16 cellular contexts compared by ENCODE assay signal in the genomic region with DNA sequence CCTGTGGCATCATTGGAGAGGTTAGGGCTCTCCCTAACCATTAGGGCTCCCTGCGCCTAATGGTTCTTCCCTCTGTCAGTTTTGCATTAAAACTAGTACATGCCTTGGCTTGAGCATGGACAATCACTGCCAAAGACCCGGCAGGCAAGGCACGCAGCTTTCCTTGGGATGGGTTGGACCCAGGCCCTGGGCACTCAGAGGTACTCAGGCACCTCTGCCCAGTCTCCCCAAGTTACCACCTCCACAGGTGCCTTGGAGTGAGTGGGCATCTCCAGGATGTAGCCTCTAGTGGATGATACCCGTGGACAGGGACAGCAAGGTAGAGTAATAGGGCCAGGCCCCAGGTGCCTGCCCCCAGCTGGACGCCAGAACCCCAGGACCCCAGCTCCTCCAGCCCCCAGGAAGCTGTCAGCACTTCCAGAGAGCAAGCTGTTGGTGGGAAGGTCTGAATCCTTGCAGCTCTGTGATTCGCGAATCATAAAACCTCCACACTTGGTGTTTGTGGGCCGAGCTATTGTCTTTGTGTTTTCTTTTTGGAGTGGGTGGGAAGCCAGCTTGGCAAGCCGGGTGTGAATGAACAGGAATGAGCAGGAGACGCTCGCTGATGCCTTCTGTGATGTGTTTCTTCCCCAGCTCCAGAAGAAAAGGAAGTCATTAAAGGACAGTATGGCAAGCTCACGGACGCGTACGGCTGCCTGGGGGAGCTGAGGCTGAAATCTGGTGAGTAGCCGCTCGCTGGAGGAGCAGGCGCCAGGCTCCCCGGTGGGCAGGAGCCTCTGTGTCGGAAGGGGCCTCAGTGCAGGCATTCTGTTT. TPM values are rescaled to one million over a fixed set of nuclear protein-coding genes. Genes with fewer than 3 reads are reported as not detected.
DNase-seq lines count a peak whose midpoint lies in the region; ATAC-seq and TF ChIP-seq lines count a peak whose summit lies in the region.
"Had no signal": no experiment of that assay in that cellular context is flagged by ENCODE, and none has a peak within 500 bp of the region (broad histone marks: within the 10 kb centered on the region; RNA-seq: fewer than 3 reads in every experiment).

No MANE protein-coding gene starts in this region.

- peaks cover 36% of the 10 kb centered on the region for H3K36me3 ChIP-seq in mesodermal cell (ENCODE audit: control insufficient read depth, insufficient read depth, low read length)
- H3K36me3 ChIP-seq in tibial artery, result peaks cover 0 to 6% (median 5%) of the 10 kb centered on the region in 3 donors
- no peaks in the 10 kb centered on the region for H3K36me3 ChIP-seq in Caco-2 (ENCODE audit: control insufficient read depth, insufficient read depth, low read length)
- no peaks in the 10 kb centered on the region for H3K36me3 ChIP-seq in CD8-positive, alpha-beta T cell (ENCODE audit: insufficient read depth, low read length)
- H3K36me3 ChIP-seq: thoracic aorta had no signal

- H3K9me3 Mint-ChIP-seq in Caco-2 (ENCODE audit: unreplicated experiment), result no peaks in the 10 kb centered on the region
- no peaks in the 10 kb centered on the region for H3K9me3 Mint-ChIP-seq in CD8-positive, alpha-beta T cell
- H3K9me3 Mint-ChIP-seq: naive B cell had no signal

- H3K36me3 Mint-ChIP-seq in Caco-2 (ENCODE audit: insufficient read depth, unreplicated experiment), result peaks cover 33% of the 10 kb centered on the region
- H3K36me3 Mint-ChIP-seq in CD8-positive, alpha-beta T cell, result peaks cover 37% of the 10 kb centered on the region

- POLR2A ChIA-PET in Caco-2 (lab: Charles Lee), result no interaction called here
- POLR2A ChIA-PET in CD8-positive, alpha-beta T cell (lab: Charles Lee), result interaction anchor here (1.5 kb wide), 1 partner anchor 9 kb away, joined by 4 read pairs; no protein-coding TSS in a partner anchor

- DNase-seq in activated effector memory CD4-positive, alpha-beta T cell treated with anti-CD3 and anti-CD28 coated beads, Interleukin-2, amount 50 U/mL, for 16 hours, result peak; percentile 44
- no peak for DNase-seq in activated effector memory CD4-positive, alpha-beta T cell treated with Interleukin-2 at 50 U/mL for 16 hours
- DNase-seq in choroid plexus epithelial cell (ENCODE audit: low read depth) (peak; percentile 84), tibial artery (peak; percentile 19 to 53), Caco-2 (no peak)
- no peak for DNase-seq in CD8-positive, alpha-beta T cell
- DNase-seq: effector memory CD4-positive, alpha-beta T cell; foreskin melanocyte; naive B cell; NCI-H2107; SW 1271 had no signal

- no peaks in the 10 kb centered on the region for H3K27me3 ChIP-seq in tibial artery
- H3K27me3 ChIP-seq in Caco-2 (replicated peaks; ENCODE audit: control insufficient read depth, insufficient read depth, low read length), result no peaks in the 10 kb centered on the region
- H3K27me3 ChIP-seq in CD8-positive, alpha-beta T cell (ENCODE audit: insufficient read depth, low read length), result no peaks in the 10 kb centered on the region

- 76 to 83% methylated on average over 14 to 15 of the region's 20 CpGs for WGBS in mesodermal cell (ENCODE audit: insufficient coverage in 2 of 2), 2 experiments

- no peak overlapping the region for H3K27ac Mint-ChIP-seq in Caco-2 (ENCODE audit: unreplicated experiment)
- H3K27ac Mint-ChIP-seq in CD8-positive, alpha-beta T cell, result no peak overlapping the region

- BruUV-seq in Caco-2 (replicated peaks; lab: Mats Ljungman, UMichigan), result no TSS peak

- H3K4me1 ChIP-seq in mesodermal cell (ENCODE audit: control insufficient read depth, insufficient read depth, low read length, poor library complexity, severe bottlenecking) (peaks cover 14% of the 10 kb centered on the region), tibial artery (peaks cover 0 to 22% (median 16%) of the 10 kb centered on the region in 4 donors), Caco-2 (no peaks in the 10 kb centered on the region; the same call in 1 of the 2 replicates)
- peaks cover 6% of the 10 kb centered on the region for H3K4me1 ChIP-seq in CD8-positive, alpha-beta T cell (ENCODE audit: insufficient read depth, low read length)

- ATAC-seq in CD8-positive, alpha-beta T cell, result no peak
- no peak for ATAC-seq in GM18873 (IDR thresholded peaks at IDR 0.05; ENCODE audit: low FRiP score, unreplicated experiment)
- ATAC-seq: activated CD4-positive, CD25-positive, alpha-beta regulatory T cell treated with anti-CD3 and anti-CD28 coated beads, Interleukin-2, amount 50 U/mL, for 24 hours had no signal

- intact Hi-C loops in tibial artery (cut with DNase I; ENCODE audit: low total_unique reads) (no loop called here), Caco-2 (cut with micrococcal nuclease; ENCODE audit: unreplicated experiment) (no loop called here)
- intact Hi-C loops in CD8-positive, alpha-beta T cell (cut with DNase I, micrococcal nuclease), result no loop called here

- H3K4me3 Mint-ChIP-seq in Caco-2 (ENCODE audit: unreplicated experiment), result no peak overlapping the region
- H3K4me3 Mint-ChIP-seq in CD8-positive, alpha-beta T cell, result no peak overlapping the region

- H3K27ac ChIP-seq in mesodermal cell (ENCODE audit: low read depth, low read length, severe bottlenecking) (peak overlapping the region; percentile 58), tibial artery (peak overlapping the region; percentile 31 to 67)
- H3K27ac ChIP-seq in CD8-positive, alpha-beta T cell (ENCODE audit: low read depth, low read length), result no peak overlapping the region
- H3K27ac ChIP-seq: 22Rv1 had no signal

- H3K27me3 Mint-ChIP-seq in Caco-2 (ENCODE audit: insufficient read depth, unreplicated experiment), result no peaks in the 10 kb centered on the region
- no peaks in the 10 kb centered on the region for H3K27me3 Mint-ChIP-seq in CD8-positive, alpha-beta T cell (ENCODE audit: low read depth)
- H3K27me3 Mint-ChIP-seq: naive B cell had no signal

- peak overlapping the region; percentile 43 for H3K4me3 ChIP-seq in choroid plexus epithelial cell (ENCODE audit: low read depth, low read length)
- H3K4me3 ChIP-seq in mesodermal cell (ENCODE audit: extremely low read depth, insufficient read depth, low read length, poor library complexity, severe bottlenecking), result no peak overlapping the region
- no peak overlapping the region for H3K4me3 ChIP-seq in tibial artery
- H3K4me3 ChIP-seq in Caco-2 (ENCODE audit: low read depth, low read length), result no peak overlapping the region
- no peak overlapping the region for H3K4me3 ChIP-seq in CD8-positive, alpha-beta T cell (ENCODE audit: low read depth, low read length)
- H3K4me3 ChIP-seq: thoracic aorta had no signal

- CTCF ChIA-PET in Caco-2 (lab: Charles Lee), result no interaction called here
- CTCF ChIA-PET in CD8-positive, alpha-beta T cell (lab: Charles Lee), result interaction anchor here (0.7 to 1.2 kb wide), 2 partner anchors 9 to 10 kb away, joined by 3 to 5 read pairs; no protein-coding TSS in a partner anchor

- peaks cover 16% of the 10 kb centered on the region for H3K4me1 Mint-ChIP-seq in Caco-2 (ENCODE audit: low read depth, unreplicated experiment)
- H3K4me1 Mint-ChIP-seq in CD8-positive, alpha-beta T cell (ENCODE audit: low read depth), result peaks cover 31% of the 10 kb centered on the region

- TF ChIP-seq CTCF in choroid plexus epithelial cell (conservative IDR thresholded peaks at IDR 0.05; ENCODE audit: low read depth, low read length) (no peak), tibial artery (IDR thresholded peaks at IDR 0.05) (no peak), Caco-2 (IDR thresholded peaks at IDR 0.05; ENCODE audit: insufficient read depth in 1 of 2, low read depth in 1 of 2, low read length in 1 of 2, severe bottlenecking in 1 of 2, unreplicated experiment in 1 of 2) (no peak)
- no peak for TF ChIP-seq CTCF in CD8-positive, alpha-beta T cell (IDR thresholded peaks at IDR 0.05)

- H3K9me3 ChIP-seq in mesodermal cell (ENCODE audit: control insufficient read depth, low read length) (no peaks in the 10 kb centered on the region), tibial artery (no peaks in the 10 kb centered on the region), Caco-2 (no peaks in the 10 kb centered on the region)
- no peaks in the 10 kb centered on the region for H3K9me3 ChIP-seq in CD8-positive, alpha-beta T cell (ENCODE audit: low read length)
- H3K9me3 ChIP-seq: thoracic aorta had no signal

RNA-seq across cellular contexts. Expression of gene SYNJ2, which starts 35.1 kb away (rescaled TPM):
- 12.6 TPM for polyA plus RNA-seq in mesodermal cell (2013, experiment 1 of 2)
- polyA plus RNA-seq in mesodermal cell (2013, experiment 2 of 2), result 9.9 TPM
- 45.0 and 47.9 TPM in 2 replicates for total RNA-seq in Caco-2 (2022)
- 10 to 100 TPM; 28.4 to 29.5 TPM for total RNA-seq in CD8-positive, alpha-beta T cell

Comparison
In these comparisons a context has a peak if more than half of its experiments do, and no peak if none do; other contexts are left out.
1. DNase-seq: peak in activated effector memory CD4-positive, alpha-beta T cell treated with anti-CD3 and anti-CD28 coated beads, Interleukin-2, amount 50 U/mL, for 16 hours (single experiment), choroid plexus epithelial cell (single experiment) and tibial artery (2 of 2); none in activated effector memory CD4-positive, alpha-beta T cell treated with Interleukin-2 at 50 U/mL for 16 hours (single experiment), Caco-2 (0 of 2) and CD8-positive, alpha-beta T cell (0 of 7).